ENCODE assay signal across 1 cellular context in genomic region chr19:32345261-32346207, GRCh38.
A peak's percentile ranks its signal among the peaks of the same experiment; 100 is the strongest.
TF ChIP-seq lines count a peak whose summit lies in the region.

TSS of gene ZNF507 (plus strand) at chr19:32345610. CDS start at chr19:32352831, 7,221 bp downstream.

TF ChIP-seq in K562, 482 proteins besides CTCF, POLR2A, EP300 and RAD21 (continued from another document and continues in another):
- TF ChIP-seq HMG20A (CRISPR knock-in tag; conservative IDR thresholded peaks at IDR 0.05) = no peak
- no peak for TF ChIP-seq RBM17 (IDR thresholded peaks at IDR 0.05; ENCODE audit: borderline replicate concordance, low read depth, low read length)
- TF ChIP-seq CCAR2 (IDR thresholded peaks at IDR 0.05; ENCODE audit: low read depth, low read length) = no peak
- TF ChIP-seq CSDE1 (IDR thresholded peaks at IDR 0.05) = no peak
- no peak for TF ChIP-seq POLR2B (IDR thresholded peaks at IDR 0.05; ENCODE audit: low read depth, partially characterized antibody)
- no peak for TF ChIP-seq ZNF253 (CRISPR knock-in tag; conservative IDR thresholded peaks at IDR 0.05)
- TF ChIP-seq, protein P1, sequence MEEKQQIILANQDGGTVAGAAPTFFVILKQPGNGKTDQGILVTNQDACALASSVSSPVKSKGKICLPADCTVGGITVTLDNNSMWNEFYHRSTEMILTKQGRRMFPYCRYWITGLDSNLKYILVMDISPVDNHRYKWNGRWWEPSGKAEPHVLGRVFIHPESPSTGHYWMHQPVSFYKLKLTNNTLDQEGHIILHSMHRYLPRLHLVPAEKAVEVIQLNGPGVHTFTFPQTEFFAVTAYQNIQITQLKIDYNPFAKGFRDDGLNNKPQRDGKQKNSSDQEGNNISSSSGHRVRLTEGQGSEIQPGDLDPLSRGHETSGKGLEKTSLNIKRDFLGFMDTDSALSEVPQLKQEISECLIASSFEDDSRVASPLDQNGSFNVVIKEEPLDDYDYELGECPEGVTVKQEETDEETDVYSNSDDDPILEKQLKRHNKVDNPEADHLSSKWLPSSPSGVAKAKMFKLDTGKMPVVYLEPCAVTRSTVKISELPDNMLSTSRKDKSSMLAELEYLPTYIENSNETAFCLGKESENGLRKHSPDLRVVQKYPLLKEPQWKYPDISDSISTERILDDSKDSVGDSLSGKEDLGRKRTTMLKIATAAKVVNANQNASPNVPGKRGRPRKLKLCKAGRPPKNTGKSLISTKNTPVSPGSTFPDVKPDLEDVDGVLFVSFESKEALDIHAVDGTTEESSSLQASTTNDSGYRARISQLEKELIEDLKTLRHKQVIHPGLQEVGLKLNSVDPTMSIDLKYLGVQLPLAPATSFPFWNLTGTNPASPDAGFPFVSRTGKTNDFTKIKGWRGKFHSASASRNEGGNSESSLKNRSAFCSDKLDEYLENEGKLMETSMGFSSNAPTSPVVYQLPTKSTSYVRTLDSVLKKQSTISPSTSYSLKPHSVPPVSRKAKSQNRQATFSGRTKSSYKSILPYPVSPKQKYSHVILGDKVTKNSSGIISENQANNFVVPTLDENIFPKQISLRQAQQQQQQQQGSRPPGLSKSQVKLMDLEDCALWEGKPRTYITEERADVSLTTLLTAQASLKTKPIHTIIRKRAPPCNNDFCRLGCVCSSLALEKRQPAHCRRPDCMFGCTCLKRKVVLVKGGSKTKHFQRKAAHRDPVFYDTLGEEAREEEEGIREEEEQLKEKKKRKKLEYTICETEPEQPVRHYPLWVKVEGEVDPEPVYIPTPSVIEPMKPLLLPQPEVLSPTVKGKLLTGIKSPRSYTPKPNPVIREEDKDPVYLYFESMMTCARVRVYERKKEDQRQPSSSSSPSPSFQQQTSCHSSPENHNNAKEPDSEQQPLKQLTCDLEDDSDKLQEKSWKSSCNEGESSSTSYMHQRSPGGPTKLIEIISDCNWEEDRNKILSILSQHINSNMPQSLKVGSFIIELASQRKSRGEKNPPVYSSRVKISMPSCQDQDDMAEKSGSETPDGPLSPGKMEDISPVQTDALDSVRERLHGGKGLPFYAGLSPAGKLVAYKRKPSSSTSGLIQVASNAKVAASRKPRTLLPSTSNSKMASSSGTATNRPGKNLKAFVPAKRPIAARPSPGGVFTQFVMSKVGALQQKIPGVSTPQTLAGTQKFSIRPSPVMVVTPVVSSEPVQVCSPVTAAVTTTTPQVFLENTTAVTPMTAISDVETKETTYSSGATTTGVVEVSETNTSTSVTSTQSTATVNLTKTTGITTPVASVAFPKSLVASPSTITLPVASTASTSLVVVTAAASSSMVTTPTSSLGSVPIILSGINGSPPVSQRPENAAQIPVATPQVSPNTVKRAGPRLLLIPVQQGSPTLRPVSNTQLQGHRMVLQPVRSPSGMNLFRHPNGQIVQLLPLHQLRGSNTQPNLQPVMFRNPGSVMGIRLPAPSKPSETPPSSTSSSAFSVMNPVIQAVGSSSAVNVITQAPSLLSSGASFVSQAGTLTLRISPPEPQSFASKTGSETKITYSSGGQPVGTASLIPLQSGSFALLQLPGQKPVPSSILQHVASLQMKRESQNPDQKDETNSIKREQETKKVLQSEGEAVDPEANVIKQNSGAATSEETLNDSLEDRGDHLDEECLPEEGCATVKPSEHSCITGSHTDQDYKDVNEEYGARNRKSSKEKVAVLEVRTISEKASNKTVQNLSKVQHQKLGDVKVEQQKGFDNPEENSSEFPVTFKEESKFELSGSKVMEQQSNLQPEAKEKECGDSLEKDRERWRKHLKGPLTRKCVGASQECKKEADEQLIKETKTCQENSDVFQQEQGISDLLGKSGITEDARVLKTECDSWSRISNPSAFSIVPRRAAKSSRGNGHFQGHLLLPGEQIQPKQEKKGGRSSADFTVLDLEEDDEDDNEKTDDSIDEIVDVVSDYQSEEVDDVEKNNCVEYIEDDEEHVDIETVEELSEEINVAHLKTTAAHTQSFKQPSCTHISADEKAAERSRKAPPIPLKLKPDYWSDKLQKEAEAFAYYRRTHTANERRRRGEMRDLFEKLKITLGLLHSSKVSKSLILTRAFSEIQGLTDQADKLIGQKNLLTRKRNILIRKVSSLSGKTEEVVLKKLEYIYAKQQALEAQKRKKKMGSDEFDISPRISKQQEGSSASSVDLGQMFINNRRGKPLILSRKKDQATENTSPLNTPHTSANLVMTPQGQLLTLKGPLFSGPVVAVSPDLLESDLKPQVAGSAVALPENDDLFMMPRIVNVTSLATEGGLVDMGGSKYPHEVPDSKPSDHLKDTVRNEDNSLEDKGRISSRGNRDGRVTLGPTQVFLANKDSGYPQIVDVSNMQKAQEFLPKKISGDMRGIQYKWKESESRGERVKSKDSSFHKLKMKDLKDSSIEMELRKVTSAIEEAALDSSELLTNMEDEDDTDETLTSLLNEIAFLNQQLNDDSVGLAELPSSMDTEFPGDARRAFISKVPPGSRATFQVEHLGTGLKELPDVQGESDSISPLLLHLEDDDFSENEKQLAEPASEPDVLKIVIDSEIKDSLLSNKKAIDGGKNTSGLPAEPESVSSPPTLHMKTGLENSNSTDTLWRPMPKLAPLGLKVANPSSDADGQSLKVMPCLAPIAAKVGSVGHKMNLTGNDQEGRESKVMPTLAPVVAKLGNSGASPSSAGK (IDR thresholded peaks at IDR 0.05) = peak; percentile 89
- no peak for TF ChIP-seq ZNF668 (CRISPR knock-in tag; IDR thresholded peaks at IDR 0.05)
- no peak for TF ChIP-seq CREB1 (IDR thresholded peaks at IDR 0.05)
- TF ChIP-seq CREB1 (CRISPR knock-in tag; IDR thresholded peaks at IDR 0.05) = no peak
- no peak for TF ChIP-seq ZNF23 (CRISPR knock-in tag; IDR thresholded peaks at IDR 0.05)
- no peak for TF ChIP-seq CUX1 (CRISPR knock-in tag; IDR thresholded peaks at IDR 0.05)
- TF ChIP-seq PCBP1 (IDR thresholded peaks at IDR 0.05; ENCODE audit: low read depth, low read length, poor library complexity, severe bottlenecking) = peak; percentile 81
- peak; percentile 83; the same call in 1 of the 2 replicates for TF ChIP-seq DIDO1 (tag; IDR thresholded peaks at IDR 0.05; ENCODE audit: low read depth)
- no peak for TF ChIP-seq HIVEP1 (CRISPR knock-in tag; IDR thresholded peaks at IDR 0.05)
- TF ChIP-seq RREB1 (CRISPR knock-in tag; IDR thresholded peaks at IDR 0.05) = no peak
- peak; percentile 85 for TF ChIP-seq KAT8 (IDR thresholded peaks at IDR 0.05; ENCODE audit: low read depth)
- TF ChIP-seq TRIM25 (IDR thresholded peaks at IDR 0.05; ENCODE audit: borderline replicate concordance) = no peak
- no peak for TF ChIP-seq PREB (CRISPR knock-in tag; IDR thresholded peaks at IDR 0.05)
- TF ChIP-seq U2AF2 (optimal IDR thresholded peaks at IDR 0.05; ENCODE audit: low read depth, low read length) = no peak
- TF ChIP-seq FOXO4 (CRISPR knock-in tag; IDR thresholded peaks at IDR 0.05) = no peak
- no peak; the same call in 1 of the 2 replicates for TF ChIP-seq ZNF12 (CRISPR knock-in tag; IDR thresholded peaks at IDR 0.05)
- no peak for TF ChIP-seq IRF2 (CRISPR knock-in tag; IDR thresholded peaks at IDR 0.05)
- peak; percentile 9; the same call in 1 of the 2 replicates for TF ChIP-seq ZNF316 (IDR thresholded peaks at IDR 0.05)
- no peak for TF ChIP-seq FOXP1 (CRISPR knock-in tag; IDR thresholded peaks at IDR 0.05)
- TF ChIP-seq DPF2 (IDR thresholded peaks at IDR 0.05) = 0 out of 2 replicates have a peak, but pooled peaks have one; percentile 12
- TF ChIP-seq DDX20 (tag; IDR thresholded peaks at IDR 0.05; ENCODE audit: low read depth) = no peak
- TF ChIP-seq ETV6 (IDR thresholded peaks at IDR 0.05; ENCODE audit: borderline replicate concordance in 1 of 2, low read depth in 2 of 2, low read length in 1 of 2) = no peak; a peak in 1 of 4 replicates
- TF ChIP-seq ETV6 (CRISPR knock-in tag; IDR thresholded peaks at IDR 0.05; ENCODE audit: borderline replicate concordance) = no peak
